ENCODE assay signal across 1 cellular context in genomic region chr16:86928517-86929148, GRCh38.
TF ChIP-seq lines count a peak whose summit lies in the region.

No MANE protein-coding gene starts in this region.

TF ChIP-seq in endothelial cell of umbilical vein, 7 proteins besides CTCF, POLR2A, EP300 and RAD21:
- no peak for TF ChIP-seq POLR2AphosphoS5 (IDR thresholded peaks at IDR 0.05; ENCODE audit: insufficient read depth, low read depth, low read length)
- no peak for TF ChIP-seq MAX (IDR thresholded peaks at IDR 0.05; ENCODE audit: insufficient read depth, insufficient read length)
- TF ChIP-seq EZH2 (IDR thresholded peaks at IDR 0.05; ENCODE audit: borderline replicate concordance, low read depth, low read length, severe bottlenecking), result no peak
- TF ChIP-seq JUN (IDR thresholded peaks at IDR 0.05; ENCODE audit: borderline replicate concordance, insufficient read depth, insufficient read length, low read depth), result no peak
- no peak for TF ChIP-seq GATA2 (IDR thresholded peaks at IDR 0.05; ENCODE audit: insufficient read depth, insufficient read length, low read depth, low read length)
- no peak for TF ChIP-seq FOS (IDR thresholded peaks at IDR 0.05; ENCODE audit: borderline replicate concordance, insufficient read depth, low read length)
- TF ChIP-seq MYC (IDR thresholded peaks at IDR 0.05; ENCODE audit: low read depth, low read length), result no peak
TF ChIP-seq in endothelial cell of umbilical vein: peak in this region for 0.
